7 cellular contexts compared by ENCODE assay signal in the genomic region with DNA sequence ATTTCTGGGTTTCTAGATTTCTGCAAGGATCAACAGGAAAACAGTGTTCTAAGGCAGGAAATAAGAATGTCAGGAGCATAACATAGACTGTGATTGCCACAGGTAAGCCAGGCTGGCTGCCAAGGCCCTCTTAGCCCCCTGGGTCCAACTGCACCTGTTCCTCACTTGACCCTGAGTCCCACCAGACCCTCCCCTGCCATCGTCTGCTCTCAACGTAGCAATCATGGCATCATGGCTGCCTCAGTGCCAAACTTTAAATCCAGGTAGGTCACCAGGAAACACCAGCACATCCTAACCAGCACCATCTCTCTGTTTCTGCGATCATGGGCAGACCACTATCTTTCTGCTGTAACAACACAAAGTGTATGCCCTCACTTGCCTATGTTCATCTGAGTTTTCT.
"Had no signal": no experiment of that assay in that cellular context is flagged by ENCODE, and none has a peak within 500 bp of the region (broad histone marks: within the 10 kb centered on the region; RNA-seq: fewer than 3 reads in every experiment).

No MANE protein-coding gene starts in this region.

- FAIRE-seq: HepG2 had no signal

- H3K36me3 ChIP-seq: HAP-1 had no signal

- ATAC-seq: HCT116, HepG2 had no signal

- H3K4me3 ChIP-seq: GM23248, HAP-1 had no signal

- DNase-seq: GM23248, GOT3, H7, HFFc6 had no signal
